In genomic region chr2:10983711-10984110, GRCh38 we compare ENCODE assay signal across 1 cellular context.
TF ChIP-seq lines count a peak whose summit lies in the region.

No MANE protein-coding gene starts in this region.

TF ChIP-seq in GM23338, 12 proteins besides CTCF, POLR2A, EP300 and RAD21 (continued from another document):
- no peak for TF ChIP-seq REST (IDR thresholded peaks at IDR 0.05; ENCODE audit: unreplicated experiment)
- TF ChIP-seq POLR2AphosphoS5 (IDR thresholded peaks at IDR 0.05; ENCODE audit: low read depth) = no peak
- TF ChIP-seq ZNF331 (CRISPR knock-in tag; IDR thresholded peaks at IDR 0.05; ENCODE audit: low read depth) = no peak
- TF ChIP-seq CREB1 (CRISPR knock-in tag; IDR thresholded peaks at IDR 0.05; ENCODE audit: low read depth) = no peak
- TF ChIP-seq, protein P1, sequence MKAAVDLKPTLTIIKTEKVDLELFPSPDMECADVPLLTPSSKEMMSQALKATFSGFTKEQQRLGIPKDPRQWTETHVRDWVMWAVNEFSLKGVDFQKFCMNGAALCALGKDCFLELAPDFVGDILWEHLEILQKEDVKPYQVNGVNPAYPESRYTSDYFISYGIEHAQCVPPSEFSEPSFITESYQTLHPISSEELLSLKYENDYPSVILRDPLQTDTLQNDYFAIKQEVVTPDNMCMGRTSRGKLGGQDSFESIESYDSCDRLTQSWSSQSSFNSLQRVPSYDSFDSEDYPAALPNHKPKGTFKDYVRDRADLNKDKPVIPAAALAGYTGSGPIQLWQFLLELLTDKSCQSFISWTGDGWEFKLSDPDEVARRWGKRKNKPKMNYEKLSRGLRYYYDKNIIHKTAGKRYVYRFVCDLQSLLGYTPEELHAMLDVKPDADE (IDR thresholded peaks at IDR 0.05) = no peak
- TF ChIP-seq EZH2phosphoT487 (IDR thresholded peaks at IDR 0.05; ENCODE audit: unreplicated experiment) = no peak
- no peak for TF ChIP-seq ZNF114 (CRISPR knock-in tag; IDR thresholded peaks at IDR 0.05)
- TF ChIP-seq ZNF462 (CRISPR knock-in tag; IDR thresholded peaks at IDR 0.05) = no peak
- no peak for TF ChIP-seq EZH2 (IDR thresholded peaks at IDR 0.05; ENCODE audit: low read depth, unreplicated experiment)
- TF ChIP-seq NANOG (IDR thresholded peaks at IDR 0.05; ENCODE audit: borderline replicate concordance) = no peak
- TF ChIP-seq STAT1 (IDR thresholded peaks at IDR 0.05; ENCODE audit: unreplicated experiment) = no peak
TF ChIP-seq in GM23338: peak in this region for 0.
